Comparison of ENCODE assay signal across 11 cellular contexts in genomic region chr2:170818294-170819104, GRCh38. TPM values are rescaled to one million over a fixed set of nuclear protein-coding genes. Genes with fewer than 3 reads are reported as not detected.
DNase-seq lines count a peak whose midpoint lies in the region; ATAC-seq, FAIRE-seq and TF ChIP-seq lines count a peak whose summit lies in the region.
"Had no signal": no experiment of that assay in that cellular context is flagged by ENCODE, and none has a peak within 500 bp of the region (broad histone marks: within the 10 kb centered on the region; RNA-seq: fewer than 3 reads in every experiment).

No MANE protein-coding gene starts in this region.

- no peak for TF ChIP-seq RAD21 in HepG2 (CRISPR knock-in tag; IDR thresholded peaks at IDR 0.05)

- H3K36me3 ChIP-seq in HepG2 (replicated peaks in 1 of 2; ENCODE audit: control insufficient read depth in 1 of 2, insufficient read depth in 2 of 2, low read length in 2 of 2) = no peaks in the 10 kb centered on the region
- no peaks in the 10 kb centered on the region for H3K36me3 ChIP-seq in right lobe of liver
- H3K36me3 ChIP-seq in upper lobe of left lung = no peaks in the 10 kb centered on the region
- H3K36me3 ChIP-seq: neutrophil had no signal

- H4K20me1 ChIP-seq in HepG2 (ENCODE audit: insufficient read depth, low read length) = peaks cover 7% of the 10 kb centered on the region; the same call in 1 of the 2 replicates

- no peaks in the 10 kb centered on the region for H3K79me2 ChIP-seq in HepG2 (ENCODE audit: insufficient read depth, low read length)

- FAIRE-seq in HepG2 (lab: Jason Lieb, UNC) = no peak

- H3K27ac ChIP-seq in HepG2 (ENCODE audit: extremely low read length, insufficient read depth, low read length) (no peak overlapping the region), right lobe of liver (no peak overlapping the region), upper lobe of left lung (no peak overlapping the region)
- H3K27ac ChIP-seq: neutrophil had no signal

- H3K4me3 Mint-ChIP-seq in activated naive CD8-positive, alpha-beta T cell = peak overlapping the region; percentile 71

- H3K4me1 ChIP-seq in HepG2 (ENCODE audit: insufficient read depth, low read length) (peaks cover 27% of the 10 kb centered on the region), right lobe of liver (peaks cover 0 to 65% (median 11%) of the 10 kb centered on the region in 4 donors), upper lobe of left lung (peaks cover 73 to 90% (median 80%) of the 10 kb centered on the region in 4 donors)

- H3K27ac Mint-ChIP-seq in activated naive CD8-positive, alpha-beta T cell = no peak overlapping the region

- no peak overlapping the region for H2AFZ ChIP-seq in HepG2 (ENCODE audit: low read length)

- ATAC-seq in HepG2 (no peak), right lobe of liver (no peak), upper lobe of left lung (ENCODE audit: low FRiP score in 2 of 2) (no peak), HG03571 (IDR thresholded peaks at IDR 0.05; ENCODE audit: unreplicated experiment) (no peak)
- ATAC-seq: HCT116 had no signal

- H3K27me3 Mint-ChIP-seq in activated naive CD8-positive, alpha-beta T cell = peaks cover 45% of the 10 kb centered on the region

- CTCF ChIA-PET in HepG2 (lab: Yijun Ruan, JAX; ENCODE audit: low intra/inter-chr PET ratio, low total read pairs) = no interaction called here

- in situ Hi-C loops in HepG2 (cut with HindIII; ENCODE audit: extremely low pct_ligation_motif_present, low pct_unique_long_range_greater_than_20kb) = loop anchor here (5.0 to 10.0 kb wide), 2 partner anchors 446 to 584 kb away; no protein-coding TSS in a partner anchor

- TF ChIP-seq CTCF in HepG2 (CRISPR knock-in tag; IDR thresholded peaks at IDR 0.05) (no peak), right lobe of liver (IDR thresholded peaks at IDR 0.05) (no peak), upper lobe of left lung (IDR thresholded peaks at IDR 0.05) (no peak)

- H3K4me1 Mint-ChIP-seq in activated naive CD8-positive, alpha-beta T cell (ENCODE audit: low read depth) = peaks cover 67% of the 10 kb centered on the region

- H3K27me3 ChIP-seq in HepG2 (ENCODE audit: control insufficient read depth in 1 of 2, insufficient read depth in 2 of 2, low read length in 2 of 2) (peaks cover 23 to 85% of the 10 kb centered on the region in 2 experiments), right lobe of liver (peaks cover 26 to 83% of the 10 kb centered on the region in 2 donors), upper lobe of left lung (peaks cover 4 to 96% (median 72%) of the 10 kb centered on the region in 4 donors)

- H3K4me3 ChIP-seq in HepG2 (replicated peaks in 1 of 3; ENCODE audit: insufficient read depth in 1 of 3, low read depth in 2 of 3, low read length in 3 of 3) (no peak overlapping the region), right lobe of liver (no peak overlapping the region), upper lobe of left lung (peak overlapping the region in 3 of 4 donors; percentile 28 to 49 (median 49))

- BruUV-seq in HepG2 (replicated peaks; lab: Mats Ljungman, UMichigan) = no TSS peak

- no peaks in the 10 kb centered on the region for H3K36me3 Mint-ChIP-seq in activated naive CD8-positive, alpha-beta T cell

- intact Hi-C loops in HepG2 (cut with micrococcal nuclease; ENCODE audit: unreplicated experiment) = no loop called here
- intact Hi-C loops in right lobe of liver (cut with DNase I) = loop anchor here (5.0 to 10.0 kb wide), 2 partner anchors 416 to 444 kb away; no protein-coding TSS in a partner anchor

- TF ChIP-seq POLR2A in HepG2 (IDR thresholded peaks at IDR 0.05; ENCODE audit: insufficient read depth in 1 of 2, low read depth in 2 of 2, low read length in 2 of 2) = no peak
- no peak for TF ChIP-seq POLR2A in right lobe of liver (IDR thresholded peaks at IDR 0.05)
- TF ChIP-seq POLR2A in upper lobe of left lung (IDR thresholded peaks at IDR 0.05) = no peak

- no peaks in the 10 kb centered on the region for H3K9me3 Mint-ChIP-seq in activated naive CD8-positive, alpha-beta T cell (ENCODE audit: low read depth)

- DNase-seq in HepG2 (ENCODE audit: low spot score) = no peak
- no peak for DNase-seq in right lobe of liver
- DNase-seq in kidney tubule cell (ENCODE audit: low spot score) = peak; percentile 15
- DNase-seq in upper lobe of left lung = peak in 1 of 2 donors; percentile 69
- no peak for DNase-seq in NCI-H1694 treated with DMSO at 0.1 percent for 48 hours (lab: John Stamatoyannopoulos, UW)
- DNase-seq in LoVo (ENCODE audit: low spot score) = no peak
- DNase-seq: NCI-H524 treated with DMSO at 0.1 percent for 48 hours had no signal

- POLR2A ChIA-PET in HepG2 (lab: Yijun Ruan, JAX) = no interaction called here

- no peak overlapping the region for H3K9ac ChIP-seq in HepG2 (ENCODE audit: insufficient read depth, low read depth, low read length)

- no peaks in the 10 kb centered on the region for H3K9me3 ChIP-seq in HepG2 (ENCODE audit: low read length)
- H3K9me3 ChIP-seq in right lobe of liver = no peaks in the 10 kb centered on the region
- H3K9me3 ChIP-seq in upper lobe of left lung = no peaks in the 10 kb centered on the region
- H3K9me3 ChIP-seq: neutrophil had no signal

- no peak overlapping the region for H3K4me2 ChIP-seq in HepG2 (ENCODE audit: low read depth, low read length)

- TF ChIP-seq EP300 in HepG2 (IDR thresholded peaks at IDR 0.05; ENCODE audit: low read depth in 2 of 2, low read length in 2 of 2) (no peak), HepG2 (CRISPR knock-in tag; IDR thresholded peaks at IDR 0.05; ENCODE audit: borderline replicate concordance) (no peak), upper lobe of left lung (IDR thresholded peaks at IDR 0.05) (no peak)

- 70% methylated on average over 60 of the region's 60 CpGs for WGBS in HepG2 (ENCODE audit: low lambda C conversion rate)
- WGBS in right lobe of liver (ENCODE audit: insufficient coverage, low coverage, low lambda C conversion rate, missing lambda C conversion rate) = 6% methylated on average over 48 of the region's 60 CpGs
- 7 to 9% methylated on average over 29 to 57 of the region's 60 CpGs for WGBS in upper lobe of left lung, 2 donors

TF ChIP-seq in HepG2, 621 proteins besides CTCF, POLR2A, EP300 and RAD21 (continues in another document):
- peak; percentile 39 for TF ChIP-seq HNRNPLL (IDR thresholded peaks at IDR 0.05; ENCODE audit: low read depth, low read length, poor library complexity, severe bottlenecking)

RNA-seq across cellular contexts. Expression of gene GAD1, which starts 1.8 kb away (rescaled TPM):
- total RNA-seq in HepG2 (2016; rRNA removed; fragmentation: Illumina TruSeq; extraction: Trizol) (0.09 TPM in 1 of 2 replicates, not detected in the other), right lobe of liver (not detected), upper lobe of left lung (under 1 TPM in 2 of 6 donors, not detected in 4; 0.29 to 0.79 TPM)
- not detected in 2 replicates for total RNA-seq in HepG2 (2016; cell fraction: cytosol; rRNA removed; fragmentation: Illumina TruSeq; extraction: Trizol; ENCODE audit: low read depth)
- total RNA-seq in HepG2 (2016; cell fraction: insoluble cytoplasmic fraction; rRNA removed; fragmentation: Illumina TruSeq; extraction: Trizol) = not detected in 2 replicates
- not detected in 2 replicates for total RNA-seq in HepG2 (2016; cell fraction: membrane; rRNA removed; fragmentation: Illumina TruSeq; extraction: Trizol)
- not detected in 2 replicates for total RNA-seq in HepG2 (2016; cell fraction: nucleus; rRNA removed; fragmentation: Illumina TruSeq; extraction: Trizol)
- polyA plus RNA-seq in HepG2 (2011; rRNA removed) = 0.13 TPM in 1 of 2 replicates, not detected in the other
- 0.23 TPM in 1 of 2 replicates, not detected in the other for polyA plus RNA-seq in HepG2 (2011; cell fraction: cytosol; rRNA removed)
- 0.24 and 0.31 TPM in 2 replicates for polyA plus RNA-seq in HepG2 (2011; cell fraction: nucleus; rRNA removed)
- polyA plus RNA-seq in HepG2 (2012) = 0.17 and 1.2 TPM in 2 replicates
- not detected in 2 replicates for polyA plus RNA-seq in HepG2 (2016; cell fraction: cytosol; fragmentation: Illumina TruSeq; extraction: Trizol; ENCODE audit: low read depth)
- polyA plus RNA-seq in HepG2 (2016; cell fraction: insoluble cytoplasmic fraction; fragmentation: Illumina TruSeq; extraction: Trizol; ENCODE audit: low read depth) = not detected in 2 replicates
- polyA plus RNA-seq in HepG2 (2016; cell fraction: membrane; fragmentation: Illumina TruSeq; extraction: Trizol; ENCODE audit: low read depth) = not detected in 2 replicates
- polyA plus RNA-seq in HepG2 (2016; cell fraction: nucleus; fragmentation: Illumina TruSeq; extraction: Trizol; ENCODE audit: insufficient read depth, low read depth) = 0.17 TPM in 1 of 2 replicates, not detected in the other
- polyA minus RNA-seq in HepG2 (2011; rRNA and poly(A)+ RNA removed; ENCODE audit: low replicate concordance) = 3.5 TPM in 1 of 2 replicates, not detected in the other
- not detected in 2 replicates for polyA minus RNA-seq in HepG2 (2011; cell fraction: cytosol; rRNA and poly(A)+ RNA removed)
- polyA minus RNA-seq in HepG2 (2011; cell fraction: nucleus; rRNA and poly(A)+ RNA removed) = not detected in 2 replicates

RNA-seq across cellular contexts. Expression of gene ERICH2, which starts 48.3 kb away (rescaled TPM):
- total RNA-seq in HepG2 (2016; rRNA removed; fragmentation: Illumina TruSeq; extraction: Trizol) = not detected in 2 replicates
- total RNA-seq in HepG2 (2016; cell fraction: cytosol; rRNA removed; fragmentation: Illumina TruSeq; extraction: Trizol; ENCODE audit: low read depth) = not detected in 2 replicates
- not detected in 2 replicates for total RNA-seq in HepG2 (2016; cell fraction: insoluble cytoplasmic fraction; rRNA removed; fragmentation: Illumina TruSeq; extraction: Trizol)
- not detected in 2 replicates for total RNA-seq in HepG2 (2016; cell fraction: membrane; rRNA removed; fragmentation: Illumina TruSeq; extraction: Trizol)
- total RNA-seq in HepG2 (2016; cell fraction: nucleus; rRNA removed; fragmentation: Illumina TruSeq; extraction: Trizol) = not detected in 2 replicates
- polyA plus RNA-seq in HepG2 (2011; rRNA removed) = not detected in 2 replicates
- polyA plus RNA-seq in HepG2 (2011; cell fraction: cytosol; rRNA removed) = not detected in 2 replicates
- not detected in 2 replicates for polyA plus RNA-seq in HepG2 (2011; cell fraction: nucleus; rRNA removed)
- not detected in 2 replicates for polyA plus RNA-seq in HepG2 (2012)
- not detected in 2 replicates for polyA plus RNA-seq in HepG2 (2016; cell fraction: cytosol; fragmentation: Illumina TruSeq; extraction: Trizol; ENCODE audit: low read depth)
- not detected in 2 replicates for polyA plus RNA-seq in HepG2 (2016; cell fraction: insoluble cytoplasmic fraction; fragmentation: Illumina TruSeq; extraction: Trizol; ENCODE audit: low read depth)
- not detected in 2 replicates for polyA plus RNA-seq in HepG2 (2016; cell fraction: membrane; fragmentation: Illumina TruSeq; extraction: Trizol; ENCODE audit: low read depth)
- polyA plus RNA-seq in HepG2 (2016; cell fraction: nucleus; fragmentation: Illumina TruSeq; extraction: Trizol; ENCODE audit: insufficient read depth, low read depth) = not detected in 2 replicates
- not detected in 2 replicates for polyA minus RNA-seq in HepG2 (2011; rRNA and poly(A)+ RNA removed; ENCODE audit: low replicate concordance)
- polyA minus RNA-seq in HepG2 (2011; cell fraction: cytosol; rRNA and poly(A)+ RNA removed) = not detected in 2 replicates
- not detected in 2 replicates for polyA minus RNA-seq in HepG2 (2011; cell fraction: nucleus; rRNA and poly(A)+ RNA removed)
- 1 to 10 TPM in 2 of 6 experiments, under 1 TPM in 1, not detected in 3; 0.53 to 1.2 (median 1.1) TPM for total RNA-seq in right lobe of liver
- 10 to 100 TPM in 1 of 6 donors, 1 to 10 TPM in 5; 1.6 to 19.7 (median 4.3) TPM for total RNA-seq in upper lobe of left lung

Comparison
In these comparisons a context has a peak if more than half of its experiments do, and no peak if none do; other contexts are left out.
1. H3K4me3 ChIP-seq: peak in upper lobe of left lung (3 of 4); none in HepG2 (0 of 3) and right lobe of liver (0 of 3).